ENCODE assay signal across 8 cellular contexts in genomic region chr16:31181102-31181830, GRCh38. TPM values are rescaled to one million over a fixed set of nuclear protein-coding genes. Genes with fewer than 3 reads are reported as not detected.
DNase-seq lines count a peak whose midpoint lies in the region; ATAC-seq, FAIRE-seq and TF ChIP-seq lines count a peak whose summit lies in the region.

No MANE protein-coding gene starts in this region.

- peak overlapping the region; percentile 98 for H3K4me3 Mint-ChIP-seq in activated T-cell treated with anti-CD3 and anti-CD28 coated beads, Interleukin-2, amount 50 U/mL, for 4 hours

- peaks cover 65% of the 10 kb centered on the region for H3K4me1 Mint-ChIP-seq in activated T-cell treated with anti-CD3 and anti-CD28 coated beads, Interleukin-2, amount 50 U/mL, for 4 hours (ENCODE audit: low read depth)

- H3K27ac ChIP-seq in C4-2B: peak overlapping the region; percentile 93

- intact Hi-C loops in posterior vena cava (cut with DNase I): loop anchor here in 1 of 2 donors (10.0 kb wide), 1 partner anchor 264 kb away; the partner anchor contains the start of gene ZNF843

- no peak for ATAC-seq in activated T-cell treated with anti-CD3 and anti-CD28 coated beads, Interleukin-2, amount 50 U/mL, for 4 hours
- no peak for ATAC-seq in GM18907 (IDR thresholded peaks at IDR 0.05; ENCODE audit: unreplicated experiment)

- FAIRE-seq in frontal cortex (lab: Jason Lieb, UNC): no peak

- H3K9me3 Mint-ChIP-seq in activated T-cell treated with anti-CD3 and anti-CD28 coated beads, Interleukin-2, amount 50 U/mL, for 4 hours: no peaks in the 10 kb centered on the region

- TF ChIP-seq CTCF in C4-2B (conservative IDR thresholded peaks at IDR 0.05): no peak
- no peak for TF ChIP-seq CTCF in LNCaP clone FGC (IDR thresholded peaks at IDR 0.05; ENCODE audit: control insufficient read depth, extremely low read depth, insufficient read depth)

- H3K27me3 Mint-ChIP-seq in activated T-cell treated with anti-CD3 and anti-CD28 coated beads, Interleukin-2, amount 50 U/mL, for 4 hours (ENCODE audit: low read depth): no peaks in the 10 kb centered on the region

- H3K36me3 Mint-ChIP-seq in activated T-cell treated with anti-CD3 and anti-CD28 coated beads, Interleukin-2, amount 50 U/mL, for 4 hours (ENCODE audit: insufficient read depth): peaks cover 46% of the 10 kb centered on the region

- DNase-seq in LNCaP clone FGC (ENCODE audit: low read depth): no peak
- DNase-seq in activated T-cell treated with anti-CD3 and anti-CD28 coated beads, Interleukin-2, amount 50 U/mL, for 4 hours: no peak
- DNase-seq in glomerular visceral epithelial cell (ENCODE audit: extremely low spot score): peak; percentile 55
- DNase-seq in posterior vena cava (ENCODE audit: low spot score): peak; percentile 85
- DNase-seq in SHP77 treated with DMSO at 0.1 percent for 48 hours (lab: John Stamatoyannopoulos, UW): no peak
- no peak for DNase-seq in frontal cortex (ENCODE audit: low spot score in 2 of 2)

- peak overlapping the region; percentile 94 for H3K4me3 ChIP-seq in LNCaP clone FGC (ENCODE audit: low read depth, low read length)

RNA-seq across cellular contexts. Expression of gene FUS, which starts 1.3 kb away (rescaled TPM):
- total RNA-seq in activated T-cell treated with anti-CD3 and anti-CD28 coated beads, Interleukin-2, amount 50 U/mL, for 4 hours: 100 to 1,000 TPM; 783 to 850 (median 809) TPM
- 100 to 1,000 TPM; 168 to 208 TPM for total RNA-seq in posterior vena cava
- 36.3 TPM for total RNA-seq in frontal cortex

RNA-seq across cellular contexts. Expression of gene PYCARD, which starts 21.3 kb away (rescaled TPM):
- 1 to 10 TPM; 1.3 to 2.7 (median 2.5) TPM for total RNA-seq in activated T-cell treated with anti-CD3 and anti-CD28 coated beads, Interleukin-2, amount 50 U/mL, for 4 hours
- total RNA-seq in posterior vena cava: 10 to 100 TPM; 13.0 to 23.9 TPM
- total RNA-seq in frontal cortex: 1.6 TPM

RNA-seq across cellular contexts. Expression of gene PRSS36, which starts 31.4 kb away (rescaled TPM):
- total RNA-seq in activated T-cell treated with anti-CD3 and anti-CD28 coated beads, Interleukin-2, amount 50 U/mL, for 4 hours: under 1 TPM in 2 of 3 donors, not detected in 1; 0.40 to 0.78 TPM
- 1 to 10 TPM; 2.9 to 5.2 TPM for total RNA-seq in posterior vena cava
- 1.6 TPM for total RNA-seq in frontal cortex

RNA-seq across cellular contexts. Expression of gene TRIM72, which starts 32.7 kb away (rescaled TPM):
- total RNA-seq in activated T-cell treated with anti-CD3 and anti-CD28 coated beads, Interleukin-2, amount 50 U/mL, for 4 hours: not detected
- total RNA-seq in posterior vena cava: under 1 TPM; 0.05 to 0.10 TPM
- 1.2 TPM for total RNA-seq in frontal cortex

RNA-seq across cellular contexts. Expression of gene PYDC1, which starts 35.7 kb away (rescaled TPM):
- not detected for total RNA-seq in activated T-cell treated with anti-CD3 and anti-CD28 coated beads, Interleukin-2, amount 50 U/mL, for 4 hours
- total RNA-seq in posterior vena cava: not detected
- total RNA-seq in frontal cortex: 0.41 TPM

Comparison
In these comparisons a context has a peak if more than half of its experiments do, and no peak if none do; other contexts are left out.
1. DNase-seq: peak in glomerular visceral epithelial cell (single experiment) and posterior vena cava (single experiment); none in LNCaP clone FGC (single experiment), activated T-cell treated with anti-CD3 and anti-CD28 coated beads, Interleukin-2, amount 50 U/mL, for 4 hours (single experiment), SHP77 treated with DMSO at 0.1 percent for 48 hours (single experiment) and frontal cortex (0 of 2).